In genomic region chr2:767944-768343, GRCh38 we compare ENCODE assay signal across 25 cellular contexts.
"Had no signal": no experiment of that assay in that cellular context is flagged by ENCODE, and none has a peak within 500 bp of the region (broad histone marks: within the 10 kb centered on the region; RNA-seq: fewer than 3 reads in every experiment).

No MANE protein-coding gene starts in this region.

- H3K4me1 ChIP-seq: esophagus muscularis mucosa, foreskin keratinocyte, gastroesophageal sphincter, heart left ventricle, left lung, prostate gland, right atrium auricular region, stomach, thyroid gland, vagina had no signal

- H3K4me1 Mint-ChIP-seq: naive B cell had no signal

- H3K4me3 ChIP-seq: esophagus muscularis mucosa, gastroesophageal sphincter, heart left ventricle, hepatocyte, left lung, mucosa of descending colon, prostate gland, right atrium auricular region, smooth muscle cell, stomach, thyroid gland, vagina had no signal

- H3K27ac ChIP-seq: esophagus muscularis mucosa, foreskin keratinocyte, gastroesophageal sphincter, heart left ventricle, hepatocyte, left lung, prostate gland, right atrium auricular region, stomach, thyroid gland, vagina had no signal

- DNase-seq: dermis blood vessel endothelial cell; effector memory CD4-positive, alpha-beta T cell; foreskin keratinocyte; heart left ventricle; left cardiac atrium; left lung; mesenchymal stem cell; mucosa of descending colon; naive B cell; nephron progenitor cell; nucleus accumbens; stimulated activated CD4-positive, alpha-beta T cell treated with anti-CD3 and anti-CD28 coated beads, Interleukin-12 subunit alpha, Interleukin-12 subunit beta, amount 100 ng/mL, for 4 hours; stimulated activated CD4-positive, alpha-beta T cell treated with anti-CD3 and anti-CD28 coated beads, Interleukin-1b, Interleukin-23, amount 100 ng/mL, for 48 hours; stimulated activated CD4-positive, alpha-beta T cell treated with anti-CD3 and anti-CD28 coated beads, Interleukin-4, amount 100 ng/mL, for 1 hour; stomach; thyroid gland; trophoblast cell had no signal

- H3K9me3 ChIP-seq: esophagus muscularis mucosa, gastroesophageal sphincter, heart left ventricle, left lung, mucosa of descending colon, prostate gland, right atrium auricular region, stomach, thyroid gland, vagina had no signal

- H3K36me3 ChIP-seq: esophagus muscularis mucosa, gastroesophageal sphincter, heart left ventricle, left lung, prostate gland, right atrium auricular region, stomach, thyroid gland, vagina had no signal

- H3K9me3 Mint-ChIP-seq: mesothelial cell of epicardium had no signal

- H3K27ac Mint-ChIP-seq: mesothelial cell of epicardium, naive B cell, nephron progenitor cell had no signal

- H3K27me3 ChIP-seq: esophagus muscularis mucosa, foreskin keratinocyte, gastroesophageal sphincter, hepatocyte, left lung, right atrium auricular region, stomach, thyroid gland, vagina had no signal

- H3K4me3 Mint-ChIP-seq: mesothelial cell of epicardium, naive B cell, nephron progenitor cell had no signal

- H3K36me3 Mint-ChIP-seq: mesothelial cell of epicardium, naive B cell had no signal

- ATAC-seq: foreskin keratinocyte, gastroesophageal sphincter, heart left ventricle, left cardiac atrium, left lung, mucosa of descending colon had no signal
